29 cellular contexts compared by ENCODE assay signal in the genomic region with DNA sequence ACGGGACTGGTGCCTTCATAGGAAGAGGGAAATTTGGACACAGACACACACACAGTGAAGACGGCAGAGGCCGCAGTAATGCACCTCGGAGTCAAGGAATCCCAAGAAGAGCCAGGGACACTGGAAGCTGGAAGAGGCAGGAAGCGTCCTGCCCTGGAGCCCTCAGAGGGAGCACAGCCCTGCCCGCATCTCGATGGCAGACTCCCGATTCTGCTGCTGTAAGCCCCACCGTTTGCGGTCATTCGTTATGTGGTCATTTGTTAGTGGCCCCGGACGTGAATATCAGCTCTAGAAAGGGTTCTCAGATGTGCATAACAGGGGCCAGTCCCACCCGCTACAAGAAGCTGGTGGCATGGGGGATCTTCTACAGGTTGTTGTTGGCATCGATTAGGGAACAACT.
DNase-seq lines count a peak whose midpoint lies in the region; ATAC-seq, FAIRE-seq and TF ChIP-seq lines count a peak whose summit lies in the region.
"Had no signal": no experiment of that assay in that cellular context is flagged by ENCODE, and none has a peak within 500 bp of the region (broad histone marks: within the 10 kb centered on the region; RNA-seq: fewer than 3 reads in every experiment).

No MANE protein-coding gene starts in this region.

- H4K8ac ChIP-seq in neuronal stem cell (ENCODE audit: low read depth, low read length) = no peak overlapping the region

- in situ Hi-C loops in mammary epithelial cell (cut with MboI; ENCODE audit: low sequenced_read_pairs in 2 of 2) = no loop called here

- H3K9me3 ChIP-seq in RWPE2 (ENCODE audit: severe bottlenecking) = no peaks in the 10 kb centered on the region
- H3K9me3 ChIP-seq in neuronal stem cell (replicated peaks in 1 of 2; ENCODE audit: control insufficient read depth in 2 of 2, insufficient read depth in 1 of 2, low read depth in 1 of 2, low read length in 2 of 2) = no peaks in the 10 kb centered on the region
- no peaks in the 10 kb centered on the region for H3K9me3 ChIP-seq in mammary epithelial cell (replicated peaks; ENCODE audit: insufficient read depth, low read length)
- H3K9me3 ChIP-seq: BE2C, BLaER1 had no signal

- peaks cover 2% of the 10 kb centered on the region for H3K36me3 Mint-ChIP-seq in nephron (ENCODE audit: low read depth)
- H3K36me3 Mint-ChIP-seq: CD14-positive monocyte; CD4-positive, alpha-beta memory T cell; CD4-positive, CD25-positive, alpha-beta regulatory T cell; CD8-positive, alpha-beta memory T cell had no signal

- H3K9ac ChIP-seq in neuronal stem cell (ENCODE audit: low read depth, low read length, poor library complexity) (no peak overlapping the region), mammary epithelial cell (ENCODE audit: insufficient read depth, low read length) (no peak overlapping the region)
- H3K9ac ChIP-seq: BLaER1 had no signal

- H3K27me3 Mint-ChIP-seq in nephron (ENCODE audit: low read depth) = peaks cover 56% of the 10 kb centered on the region

- H3K23ac ChIP-seq in neuronal stem cell (ENCODE audit: low read depth, low read length, poor library complexity) = no peak overlapping the region

- intact Hi-C loops in cardiac septum (cut with DNase I) = no loop called here
- intact Hi-C loops in Right ventricle myocardium superior (cut with DNase I) = no loop called here
- intact Hi-C loops in mammary epithelial cell (cut with micrococcal nuclease) = no loop called here

- no peak overlapping the region for H3K4me3 Mint-ChIP-seq in nephron
- H3K4me3 Mint-ChIP-seq: CD14-positive monocyte; CD4-positive, alpha-beta memory T cell; CD4-positive, CD25-positive, alpha-beta regulatory T cell; CD8-positive, alpha-beta memory T cell had no signal

- H2AFZ ChIP-seq in neuronal stem cell (ENCODE audit: low read length) = no peak overlapping the region
- no peak overlapping the region for H2AFZ ChIP-seq in mammary epithelial cell (ENCODE audit: low read depth, low read length)

- no peak overlapping the region for H3K14ac ChIP-seq in neuronal stem cell (ENCODE audit: low read length)

- H3K9me3 Mint-ChIP-seq in nephron = no peaks in the 10 kb centered on the region
- H3K9me3 Mint-ChIP-seq: CD8-positive, alpha-beta memory T cell had no signal

- peaks cover 67% of the 10 kb centered on the region for H3K4me1 Mint-ChIP-seq in nephron
- H3K4me1 Mint-ChIP-seq: CD14-positive monocyte; CD4-positive, alpha-beta memory T cell; CD8-positive, alpha-beta memory T cell had no signal

- no peak overlapping the region for H2AK5ac ChIP-seq in neuronal stem cell (ENCODE audit: low read depth, low read length)

- no peaks in the 10 kb centered on the region for H4K20me1 ChIP-seq in mammary epithelial cell (ENCODE audit: insufficient read depth, low read length)
- H4K20me1 ChIP-seq: BLaER1 had no signal

- H2BK120ac ChIP-seq in neuronal stem cell (ENCODE audit: low read depth, low read length) = no peak overlapping the region

- WGBS in neuronal stem cell (ENCODE audit: extremely low coverage in 2 of 2, insufficient read length in 2 of 2, insufficient replicate concordance in 1 of 2), 2 donors = no CpG with 5 or more reads among the region's 15 CpGs
- WGBS in mammary epithelial cell (ENCODE audit: low coverage, missing lambda C conversion rate) = 85% methylated on average over 14 of the region's 15 CpGs

- no peaks in the 10 kb centered on the region for H3K27me3 ChIP-seq in RWPE2 (ENCODE audit: insufficient read depth, poor library complexity, severe bottlenecking)
- H3K27me3 ChIP-seq in neuronal stem cell (ENCODE audit: control insufficient read depth in 3 of 3, insufficient read depth in 3 of 3, low read depth in 1 of 3, low read length in 3 of 3) = peaks cover 0 to 12% (median 0%) of the 10 kb centered on the region in 3 experiments
- no peaks in the 10 kb centered on the region for H3K27me3 ChIP-seq in mammary epithelial cell (ENCODE audit: insufficient read depth, low read length)
- H3K27me3 ChIP-seq: BE2C, BLaER1 had no signal

- peak overlapping the region in 2 of 3 experiments; percentile 37 to 42 for H3K27ac Mint-ChIP-seq in nephron
- H3K27ac Mint-ChIP-seq: CD4-positive, alpha-beta memory T cell; CD4-positive, CD25-positive, alpha-beta regulatory T cell; CD8-positive, alpha-beta memory T cell had no signal

- H3K4me2 ChIP-seq in neuronal stem cell (ENCODE audit: insufficient read depth, low read length, poor library complexity, severe bottlenecking) (no peak overlapping the region), mammary epithelial cell (ENCODE audit: insufficient read depth, low read depth, low read length) (no peak overlapping the region)
- H3K4me2 ChIP-seq: BLaER1 had no signal

- H3K18ac ChIP-seq in neuronal stem cell (ENCODE audit: low read length) = no peak overlapping the region

- H3K79me2 ChIP-seq in mammary epithelial cell (ENCODE audit: insufficient read depth, low read length) = no peaks in the 10 kb centered on the region

- no peak for ATAC-seq in Right ventricle myocardium superior (ENCODE audit: poor library complexity)
- no peak for ATAC-seq in RWPE2 (ENCODE audit: low read depth)
- ATAC-seq in HG02970 (IDR thresholded peaks at IDR 0.05; ENCODE audit: low FRiP score, unreplicated experiment) = no peak
- ATAC-seq: GM12878 had no signal

- H3K27ac ChIP-seq in RWPE2 (ENCODE audit: poor library complexity, severe bottlenecking) (no peak overlapping the region), neuronal stem cell (replicated peaks; ENCODE audit: low read length) (no peak overlapping the region), mammary epithelial cell (ENCODE audit: insufficient read depth, low read depth, low read length) (no peak overlapping the region)
- H3K27ac ChIP-seq: BLaER1 had no signal

- CTCF ChIA-PET in mammary epithelial cell (lab: Charles Lee; ENCODE audit: low non-redundant PET) = no interaction called here

- dilution Hi-C loops in mammary epithelial cell (cut with HindIII; ENCODE audit: low sequenced_read_pairs) = loop anchor here (5.0 kb wide), 2 partner anchors 78 to 102 kb away; no protein-coding TSS in a partner anchor

- no peak for FAIRE-seq in RCC 7860 (lab: Jason Lieb, UNC)
- FAIRE-seq: A204.1, GM12878, GM12892, GM18507 had no signal

- H3K36me3 ChIP-seq in RWPE2 (ENCODE audit: low read depth) = no peaks in the 10 kb centered on the region
- no peaks in the 10 kb centered on the region for H3K36me3 ChIP-seq in neuronal stem cell (replicated peaks in 1 of 2; ENCODE audit: control insufficient read depth in 2 of 2, insufficient read depth in 2 of 2, low read length in 2 of 2)
- no peaks in the 10 kb centered on the region for H3K36me3 ChIP-seq in mammary epithelial cell (ENCODE audit: insufficient read depth, low read length)
- H3K36me3 ChIP-seq: BE2C, BLaER1 had no signal

- H3K4me3 ChIP-seq in RWPE2 (ENCODE audit: severe bottlenecking) (no peak overlapping the region), neuronal stem cell (ENCODE audit: low read length in 2 of 2) (no peak overlapping the region), mammary epithelial cell (replicated peaks in 1 of 3; ENCODE audit: insufficient read depth in 1 of 3, low read depth in 2 of 3, low read length in 3 of 3) (no peak overlapping the region)
- H3K4me3 ChIP-seq: BLaER1, GM12878 had no signal

- DNase-seq in cardiac septum (ENCODE audit: low spot score) (peak; percentile 57), Right ventricle myocardium superior (no peak), RWPE2 (ENCODE audit: low spot score) (peak; percentile 45), neuronal stem cell (ENCODE audit: low spot score) (no peak), RCC 7860 (ENCODE audit: low spot score) (no peak), mammary epithelial cell (no peak)
- DNase-seq: 8988T; ACHN; BE2C; C1 segment of cervical spinal cord; CD4-positive, alpha-beta memory T cell; CD4-positive, CD25-positive, alpha-beta regulatory T cell; CD8-positive, alpha-beta memory T cell; COR-L47; DMS 273 treated with DMSO at 0.1 percent for 48 hours; DMS153; DMS53; DMS79; DND-41; EL; GDM1 had no signal

- no peak overlapping the region for H2BK12ac ChIP-seq in neuronal stem cell (ENCODE audit: low read length)

- H3K4ac ChIP-seq in neuronal stem cell (ENCODE audit: low read length) = no peak overlapping the region

- TF ChIP-seq CTCF in RWPE2 (IDR thresholded peaks at IDR 0.05; ENCODE audit: poor library complexity, severe bottlenecking) = no peak
- TF ChIP-seq CTCF in nephron (IDR thresholded peaks at IDR 0.05; ENCODE audit: unreplicated experiment in 3 of 3) = no peak
- TF ChIP-seq CTCF in mammary epithelial cell (conservative IDR thresholded peaks at IDR 0.05 in 1 of 2, IDR thresholded peaks at IDR 0.05 in 1 of 2; ENCODE audit: extremely low read depth in 1 of 2, insufficient read depth in 1 of 2, low read depth in 1 of 2, low read length in 2 of 2) = no peak

- BruUV-seq in mammary epithelial cell (replicated peaks; lab: Mats Ljungman, UMichigan) = no TSS peak

- H2BK15ac ChIP-seq in neuronal stem cell (ENCODE audit: low read length) = peak overlapping the region; percentile 33

- no peak overlapping the region for H2BK5ac ChIP-seq in neuronal stem cell (ENCODE audit: low read length)

- no peak overlapping the region for H4K91ac ChIP-seq in neuronal stem cell (ENCODE audit: low read depth, low read length, poor library complexity)

- H3K4me1 ChIP-seq in RWPE2 (ENCODE audit: insufficient read depth, poor library complexity, severe bottlenecking) = peaks cover 7% of the 10 kb centered on the region
- H3K4me1 ChIP-seq in neuronal stem cell (ENCODE audit: control insufficient read depth in 2 of 2, insufficient read depth in 1 of 2, low read depth in 1 of 2, low read length in 2 of 2) = peaks cover 0 to 7% of the 10 kb centered on the region in 2 donors
- peaks cover 9% of the 10 kb centered on the region for H3K4me1 ChIP-seq in mammary epithelial cell (ENCODE audit: insufficient read depth, low read length)
- H3K4me1 ChIP-seq: BE2C, BLaER1 had no signal

- no peaks in the 10 kb centered on the region for H3K79me1 ChIP-seq in neuronal stem cell (ENCODE audit: low read depth, low read length)

Comparison
In these comparisons a context has a peak if more than half of its experiments do, and no peak if none do; other contexts are left out.
1. DNase-seq: peak in cardiac septum (single experiment) and RWPE2 (single experiment); none in Right ventricle myocardium superior (single experiment), neuronal stem cell (single experiment), RCC 7860 (single experiment) and mammary epithelial cell (single experiment).